21 cellular contexts compared by ENCODE assay signal in the genomic region with DNA sequence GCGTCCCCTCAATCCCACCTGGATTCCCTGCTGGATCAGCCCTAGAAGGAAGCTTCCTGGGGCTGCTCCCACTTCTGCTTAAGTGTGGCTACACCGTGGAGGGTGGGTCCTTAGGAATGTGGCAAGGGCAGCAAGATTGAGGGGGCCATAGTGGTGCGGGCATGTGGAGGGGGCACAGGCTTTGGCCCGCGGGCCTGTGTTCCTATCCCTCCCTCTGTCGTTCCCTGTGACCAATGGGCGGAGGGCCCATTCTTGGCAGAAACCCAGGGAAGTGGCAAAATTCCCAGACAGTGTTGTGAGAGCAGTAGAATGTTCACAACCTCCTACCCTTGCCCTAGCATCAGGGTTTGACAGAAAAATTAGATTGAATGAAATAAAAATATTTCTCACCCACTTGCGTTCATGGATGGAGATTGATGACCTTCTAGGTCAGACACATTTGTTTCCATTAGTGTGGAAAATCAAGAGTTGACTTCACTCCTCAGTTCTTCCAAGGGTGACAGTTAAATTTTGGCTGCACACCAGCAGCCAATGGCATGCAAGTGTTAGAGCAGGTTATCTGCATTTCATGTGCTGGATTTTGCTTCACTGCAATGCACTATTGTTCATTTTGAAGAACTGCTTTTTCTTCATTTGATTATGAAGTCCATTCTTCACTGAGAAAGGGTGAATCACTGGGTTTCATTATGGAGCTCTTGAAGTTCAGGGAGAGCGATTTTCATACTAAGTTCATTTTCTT. TPM values are rescaled to one million over a fixed set of nuclear protein-coding genes. Genes with fewer than 3 reads are reported as not detected.
DNase-seq lines count a peak whose midpoint lies in the region; ATAC-seq and TF ChIP-seq lines count a peak whose summit lies in the region.
"Had no signal": no experiment of that assay in that cellular context is flagged by ENCODE, and none has a peak within 500 bp of the region (broad histone marks: within the 10 kb centered on the region; RNA-seq: fewer than 3 reads in every experiment).

No MANE protein-coding gene starts in this region.

- TF ChIP-seq CTCF in left ventricle myocardium inferior (IDR thresholded peaks at IDR 0.05; ENCODE audit: borderline replicate concordance) (no peak), ovary (IDR thresholded peaks at IDR 0.05) (no peak), foreskin keratinocyte (conservative IDR thresholded peaks at IDR 0.05) (no peak)

- TF ChIP-seq EP300 in ovary (IDR thresholded peaks at IDR 0.05) = no peak

- H3K36me3 ChIP-seq in left ventricle myocardium inferior (no peaks in the 10 kb centered on the region), ovary (no peaks in the 10 kb centered on the region)
- H3K36me3 ChIP-seq: MG63 had no signal

- peak overlapping the region; percentile 41 for H3K27ac ChIP-seq in left ventricle myocardium inferior (replicated peaks)
- no peak overlapping the region for H3K27ac ChIP-seq in ovary
- no peak overlapping the region for H3K27ac ChIP-seq in foreskin keratinocyte
- H3K27ac ChIP-seq: HL-60, PC-9, RWPE1 had no signal

- WGBS in ovary, 3 donors = 73 to 77% (median 74%) methylated on average over 9 of the region's 9 CpGs

- ATAC-seq in Right ventricle myocardium superior (ENCODE audit: poor library complexity) (peak; percentile 64), HG03571 (IDR thresholded peaks at IDR 0.05; ENCODE audit: unreplicated experiment) (no peak), foreskin keratinocyte (no peak)
- ATAC-seq: HepG2, K562 had no signal

- H3K4me3 ChIP-seq in left ventricle myocardium inferior = no peak overlapping the region
- H3K4me3 ChIP-seq in ovary = no peak overlapping the region
- H3K4me3 ChIP-seq: K562, MG63, PC-9 had no signal

- intact Hi-C loops in Right ventricle myocardium superior (cut with DNase I) (no loop called here), cardiac septum (cut with DNase I) (no loop called here), left ventricle myocardium inferior (cut with micrococcal nuclease) (no loop called here), ovary (cut with DNase I) (no loop called here)

- no peak for TF ChIP-seq POLR2A in ovary (IDR thresholded peaks at IDR 0.05)

- H3K9me3 ChIP-seq in left ventricle myocardium inferior (replicated peaks) (no peaks in the 10 kb centered on the region), ovary (no peaks in the 10 kb centered on the region)
- H3K9me3 ChIP-seq: MG63 had no signal

- H3K4me1 ChIP-seq in left ventricle myocardium inferior (peaks cover 12% of the 10 kb centered on the region), ovary (ENCODE audit: insufficient read depth) (no peaks in the 10 kb centered on the region), foreskin keratinocyte (no peaks in the 10 kb centered on the region)

- DNase-seq in Right ventricle myocardium superior (peak; percentile 50), cardiac septum (ENCODE audit: low spot score) (no peak), left ventricle myocardium inferior (peak; percentile 27), ovary (peak in 3 of 5 donors; percentile 30 to 42 (median 41)), NCI-H526 (lab: John Stamatoyannopoulos, UW) (no peak), NCI-H510A treated with DMSO at 0.1 percent for 48 hours (lab: John Stamatoyannopoulos, UW) (no peak), foreskin keratinocyte (no peak)
- DNase-seq: GDM1, GOT3, HCEC 1CT, MG63, NCI-H1417 treated with DMSO at 0.1 percent for 48 hours, NCI-H187, NCI-H2107, NCI-H748 treated with DMSO at 0.1 percent for 48 hours, PC-9 had no signal

- H3K27me3 ChIP-seq in left ventricle myocardium inferior (ENCODE audit: low read depth) (no peaks in the 10 kb centered on the region), ovary (no peaks in the 10 kb centered on the region), foreskin keratinocyte (peaks cover 33% of the 10 kb centered on the region)
- H3K27me3 ChIP-seq: MG63 had no signal

RNA-seq across cellular contexts. Expression of gene AHI1, which starts 49.3 kb away (rescaled TPM):
- total RNA-seq in Right ventricle myocardium superior = 8.5 TPM
- 13.3 TPM for total RNA-seq in cardiac septum
- total RNA-seq in left ventricle myocardium inferior = 9.3 TPM
- 10 to 100 TPM; 25.8 to 56.2 (median 32.9) TPM for total RNA-seq in ovary
- polyA plus RNA-seq in ovary = 10 to 100 TPM in 1 of 2 donors, 1 to 10 TPM in 1; 7.1 to 20.8 TPM
- total RNA-seq in foreskin keratinocyte = 8.4 and 9.9 TPM in 2 replicates
- polyA plus RNA-seq in foreskin keratinocyte = 2.5 and 4.0 TPM in 2 replicates

Comparison
In these comparisons a context has a peak if more than half of its experiments do, and no peak if none do; other contexts are left out.
1. DNase-seq: peak in Right ventricle myocardium superior (single experiment), left ventricle myocardium inferior (single experiment) and ovary (3 of 5); none in cardiac septum (single experiment), NCI-H526 (0 of 2), NCI-H510A treated with DMSO at 0.1 percent for 48 hours (single experiment) and foreskin keratinocyte (0 of 2).